In the genomic region with DNA sequence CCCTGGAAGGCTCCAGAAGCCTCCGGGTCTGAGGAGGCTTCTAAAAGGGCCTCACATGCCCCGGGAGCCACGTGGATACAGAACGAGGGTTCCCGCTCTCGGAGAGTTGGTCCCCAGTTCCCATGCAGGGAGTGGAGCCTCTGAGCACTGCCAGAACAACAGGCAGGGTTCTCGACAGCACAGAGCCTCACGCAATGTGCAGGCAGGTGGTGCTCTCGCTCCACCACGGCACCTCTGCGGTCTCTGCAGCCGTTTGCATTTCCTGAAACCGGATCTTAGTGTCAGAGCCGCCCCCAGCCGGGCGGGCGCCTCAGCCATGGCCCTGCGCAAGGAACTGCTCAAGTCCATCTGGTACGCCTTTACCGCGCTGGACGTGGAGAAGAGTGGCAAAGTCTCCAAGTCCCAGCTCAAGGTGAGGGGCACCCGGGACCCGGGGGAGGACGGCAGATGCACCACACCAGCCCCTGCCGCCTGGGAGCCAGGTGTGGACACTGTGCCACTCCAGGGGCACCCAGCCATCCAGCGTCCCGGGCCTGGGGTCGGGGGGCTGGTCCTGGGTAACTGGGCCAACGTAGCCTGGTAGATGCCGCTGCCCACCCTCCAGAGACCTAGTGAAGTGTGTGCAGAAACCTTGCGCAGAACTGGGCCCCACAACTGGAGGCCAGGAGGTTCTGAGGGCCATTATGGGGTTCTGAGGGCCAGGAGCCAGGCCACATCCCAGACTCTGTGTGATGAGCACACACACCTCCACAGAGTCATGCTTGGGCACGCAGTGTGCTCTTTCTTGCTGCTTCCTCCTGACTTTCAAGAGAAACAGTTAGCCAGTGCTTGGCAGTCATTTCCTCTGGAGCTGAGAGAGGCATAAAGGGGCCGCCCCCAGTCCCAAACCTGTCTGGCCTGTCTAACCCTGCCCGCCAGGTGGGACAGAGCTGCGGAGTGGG, we compare ENCODE assay signal across 8 cellular contexts. TPM values are rescaled to one million over a fixed set of nuclear protein-coding genes. Genes with fewer than 3 reads are reported as not detected.
A peak's percentile ranks its signal among the peaks of the same experiment; 100 is the strongest.
DNase-seq lines count a peak whose midpoint lies in the region; ATAC-seq and TF ChIP-seq lines count a peak whose summit lies in the region.

Gene DEF6, plus strand, starts transcription at position 278 of the 941 bp plus-strand sequence. Its CDS starts 39 bp downstream, at position 317.

- peak within 1 kb of the TSS; percentile 2 for H3K9ac ChIP-seq in trophoblast cell (ENCODE audit: low read length)

- peaks cover 4% of the 10 kb centered on the region for H3K79me1 ChIP-seq in trophoblast cell (ENCODE audit: low read length)

- H2BK5ac ChIP-seq in trophoblast cell (ENCODE audit: low read depth, low read length, poor library complexity), result peak within 1 kb of the TSS; percentile 19

- H4K12ac ChIP-seq in trophoblast cell (ENCODE audit: low read depth, low read length), result peak within 1 kb of the TSS; percentile 58

- H3K4ac ChIP-seq in trophoblast cell (ENCODE audit: low read depth, low read length), result peak within 1 kb of the TSS; percentile 21

- peaks cover 11% of the 10 kb centered on the region in 2 experiments for H3K4me1 ChIP-seq in trophoblast cell (ENCODE audit: control insufficient read depth in 1 of 2, insufficient read depth in 2 of 2, low read length in 2 of 2)

- peak within 1 kb of the TSS; percentile 65 for H3K14ac ChIP-seq in trophoblast cell (ENCODE audit: low read length)

- peak within 1 kb of the TSS; percentile 69 for H3K18ac ChIP-seq in trophoblast cell (ENCODE audit: low read length)

- H3K9me3 Mint-ChIP-seq in type B pancreatic cell, result no peaks in the 10 kb centered on the region

- peak within 1 kb of the TSS; percentile 38 for H2BK12ac ChIP-seq in trophoblast cell (ENCODE audit: low read length)

- peaks cover 3% of the 10 kb centered on the region for H3K79me2 ChIP-seq in trophoblast cell (ENCODE audit: control insufficient read depth, insufficient read depth, low read length, poor library complexity)

- H3K4me2 ChIP-seq in trophoblast cell (ENCODE audit: low read length), result peak within 1 kb of the TSS; percentile 57

- H2AK5ac ChIP-seq in trophoblast cell (ENCODE audit: low read length), result peak within 1 kb of the TSS; percentile 19

- H3K27me3 Mint-ChIP-seq in type B pancreatic cell, result no peaks in the 10 kb centered on the region

- peaks cover 9% of the 10 kb centered on the region for H3K36me3 Mint-ChIP-seq in type B pancreatic cell

- peak within 1 kb of the TSS; percentile 84 for H4K8ac ChIP-seq in trophoblast cell (ENCODE audit: low read depth, low read length)

- H2BK120ac ChIP-seq in trophoblast cell (ENCODE audit: insufficient read depth, low read length, poor library complexity), result peak within 1 kb of the TSS; percentile 30

- peak within 1 kb of the TSS; percentile 45 for H3K4me3 ChIP-seq in trophoblast cell (ENCODE audit: low read depth, low read length)

- no CpG with 5 or more reads among the region's 36 CpGs for WGBS in trophoblast cell (ENCODE audit: extremely low coverage, insufficient coverage, insufficient read length)

- peaks cover 10% of the 10 kb centered on the region for H3K4me1 Mint-ChIP-seq in type B pancreatic cell (ENCODE audit: unreplicated experiment)

- H2AFZ ChIP-seq in trophoblast cell (ENCODE audit: insufficient read depth, low read length, poor library complexity), result peak within 1 kb of the TSS; percentile 38

- peaks cover 8 to 14% of the 10 kb centered on the region in 2 experiments for H3K36me3 ChIP-seq in trophoblast cell (ENCODE audit: control insufficient read depth in 1 of 2, insufficient read depth in 2 of 2, low read length in 2 of 2)

- peak within 1 kb of the TSS; percentile 75 for H4K91ac ChIP-seq in trophoblast cell (ENCODE audit: low read depth, low read length)

- no peaks in the 10 kb centered on the region for H3K9me3 ChIP-seq in trophoblast cell (ENCODE audit: insufficient read depth, low read depth, low read length)

- DNase-seq in Daoy (ENCODE audit: low read depth), result peak; percentile 95
- DNase-seq in SHP77 (lab: John Stamatoyannopoulos, UW), result peak; percentile 86 to 87
- DNase-seq in activated gamma-delta T cell treated with Interleukin-2 at 50 U/mL for 16 hours, result peak; percentile 86
- peak; percentile 17 for DNase-seq in glomerular visceral epithelial cell (ENCODE audit: extremely low spot score)
- peak; percentile 92 to 94 for DNase-seq in trophoblast cell
- DNase-seq in type B pancreatic cell (ENCODE audit: extremely low spot score, unreplicated experiment), result peak; percentile 85

- no peak within 1 kb of the TSS for H3K27ac Mint-ChIP-seq in type B pancreatic cell

- peak; percentile 74 for ATAC-seq in GM21723 (IDR thresholded peaks at IDR 0.05; ENCODE audit: unreplicated experiment)

- H3K4me3 Mint-ChIP-seq in type B pancreatic cell, result peak within 1 kb of the TSS; percentile 52

- H3K23ac ChIP-seq in trophoblast cell (ENCODE audit: low read length), result no peak within 1 kb of the TSS

- TF ChIP-seq CTCF in LNCAP (IDR thresholded peaks at IDR 0.05), result peak; percentile 74
- peak; percentile 80 for TF ChIP-seq CTCF in type B pancreatic cell (conservative IDR thresholded peaks at IDR 0.05)

- no peaks in the 10 kb centered on the region for H3K27me3 ChIP-seq in trophoblast cell (ENCODE audit: insufficient read depth, low read length)

- H3K27ac ChIP-seq in trophoblast cell (ENCODE audit: low read depth, low read length), result no peak within 1 kb of the TSS

RNA-seq across cellular contexts. Expression of gene DEF6, which starts in this region (rescaled TPM):
- 20.0 and 23.6 TPM in 2 replicates for total RNA-seq in Daoy (2014; rRNA removed; shearing (Covaris generic))
- 2.9 TPM in 2 replicates for polyA plus RNA-seq in trophoblast cell (2013)
- 6.2 and 12.1 TPM in 2 replicates for total RNA-seq in type B pancreatic cell (ENCODE audit: low replicate concordance)

Comparison
In these comparisons a context has a peak if more than half of its experiments do, and no peak if none do; other contexts are left out.
1. DNase-seq: peak in every context shown above with its lines; median percentile 95 in Daoy; 93 in trophoblast cell; 86 in SHP77; 86 in activated gamma-delta T cell treated with Interleukin-2 at 50 U/mL for 16 hours; 85 in type B pancreatic cell; 17 in glomerular visceral epithelial cell.